Comparison of ENCODE assay signal across 11 cellular contexts in genomic region chr20:10637062-10637559, GRCh38. TPM values are rescaled to one million over a fixed set of nuclear protein-coding genes. Genes with fewer than 3 reads are reported as not detected.
DNase-seq lines count a peak whose midpoint lies in the region; FAIRE-seq and TF ChIP-seq lines count a peak whose summit lies in the region.
"Had no signal": no experiment of that assay in that cellular context is flagged by ENCODE, and none has a peak within 500 bp of the region (broad histone marks: within the 10 kb centered on the region; RNA-seq: fewer than 3 reads in every experiment).

No MANE protein-coding gene starts in this region.

- H3K36me3 Mint-ChIP-seq in activated T-cell treated with anti-CD3 and anti-CD28 coated beads, Interleukin-2, amount 50 U/mL, for 24 hours (ENCODE audit: low read depth), result no peaks in the 10 kb centered on the region
- H3K36me3 Mint-ChIP-seq: activated naive CD8-positive, alpha-beta T cell treated with anti-CD3 and anti-CD28 coated beads for 36 hours had no signal

- H3K36me3 ChIP-seq in SK-N-MC (ENCODE audit: insufficient read depth, low read length) (peaks cover 22% of the 10 kb centered on the region), fibroblast of lung (ENCODE audit: control insufficient read depth, insufficient read depth, low read length) (peaks cover 20% of the 10 kb centered on the region), mucosa of rectum (ENCODE audit: control insufficient read depth in 2 of 2, insufficient read depth in 2 of 2, low read length in 2 of 2) (peaks cover 41 to 42% of the 10 kb centered on the region in 2 donors), tibial nerve (peaks cover 0 to 32% (median 0%) of the 10 kb centered on the region in 3 donors)
- no peaks in the 10 kb centered on the region for H3K36me3 ChIP-seq in effector memory CD4-positive, alpha-beta T cell (ENCODE audit: control insufficient read depth, insufficient read depth, low read length)

- no peaks in the 10 kb centered on the region for H4K20me1 ChIP-seq in fibroblast of lung (ENCODE audit: control insufficient read depth, extremely low read depth, insufficient read depth, low read length)

- no peak for TF ChIP-seq POLR2A in tibial nerve (IDR thresholded peaks at IDR 0.05)

- H2AFZ ChIP-seq in fibroblast of lung (ENCODE audit: low read length), result no peak overlapping the region

- H3K79me2 ChIP-seq in fibroblast of lung (ENCODE audit: control insufficient read depth, insufficient read depth, low read length), result no peaks in the 10 kb centered on the region

- H3K9me3 Mint-ChIP-seq in activated T-cell treated with anti-CD3 and anti-CD28 coated beads, Interleukin-2, amount 50 U/mL, for 24 hours, result no peaks in the 10 kb centered on the region
- H3K9me3 Mint-ChIP-seq: activated B cell treated with CpG ODN at 0.5 μM for 24 hours; activated naive CD8-positive, alpha-beta T cell treated with anti-CD3 and anti-CD28 coated beads for 36 hours had no signal

- no peak overlapping the region for H3K4me3 Mint-ChIP-seq in activated T-cell treated with anti-CD3 and anti-CD28 coated beads, Interleukin-2, amount 50 U/mL, for 24 hours
- H3K4me3 Mint-ChIP-seq: activated B cell treated with CpG ODN at 0.5 μM for 24 hours; activated naive CD8-positive, alpha-beta T cell treated with anti-CD3 and anti-CD28 coated beads for 36 hours had no signal

- peaks cover 5% of the 10 kb centered on the region for H3K4me1 Mint-ChIP-seq in activated T-cell treated with anti-CD3 and anti-CD28 coated beads, Interleukin-2, amount 50 U/mL, for 24 hours (ENCODE audit: low read depth)

- H3K9me3 ChIP-seq in SK-N-MC (ENCODE audit: low read depth, low read length) (no peaks in the 10 kb centered on the region), fibroblast of lung (ENCODE audit: control insufficient read depth, insufficient read depth, low read depth, low read length) (no peaks in the 10 kb centered on the region), mucosa of rectum (ENCODE audit: control insufficient read depth in 2 of 2, low read length in 2 of 2) (no peaks in the 10 kb centered on the region), tibial nerve (no peaks in the 10 kb centered on the region)
- no peaks in the 10 kb centered on the region for H3K9me3 ChIP-seq in effector memory CD4-positive, alpha-beta T cell (ENCODE audit: control insufficient read depth, low read length)

- peak overlapping the region; percentile 54 for H3K4me3 ChIP-seq in SK-N-MC
- no peak overlapping the region for H3K4me3 ChIP-seq in fibroblast of lung (replicated peaks in 1 of 4; ENCODE audit: control extremely low read depth in 1 of 4, insufficient read depth in 1 of 4, low read depth in 3 of 4, low read length in 4 of 4)
- no peak overlapping the region for H3K4me3 ChIP-seq in mucosa of rectum (ENCODE audit: low read length in 2 of 2)
- H3K4me3 ChIP-seq in tibial nerve, result no peak overlapping the region
- H3K4me3 ChIP-seq in effector memory CD4-positive, alpha-beta T cell (ENCODE audit: insufficient read depth, low read depth, low read length, poor library complexity, severe bottlenecking), result no peak overlapping the region

- 51 to 65% methylated on average over 8 of the region's 8 CpGs for WGBS in tibial nerve, 2 donors

- no peak for TF ChIP-seq EP300 in tibial nerve (IDR thresholded peaks at IDR 0.05)

- FAIRE-seq in D721Med (lab: Jason Lieb, UNC), result no peak
- FAIRE-seq: G401.6 had no signal

- no peak overlapping the region for H3K4me2 ChIP-seq in fibroblast of lung (ENCODE audit: extremely low read depth, insufficient read depth, low read length)

- no peaks in the 10 kb centered on the region for H3K27me3 Mint-ChIP-seq in activated T-cell treated with anti-CD3 and anti-CD28 coated beads, Interleukin-2, amount 50 U/mL, for 24 hours
- H3K27me3 Mint-ChIP-seq: activated B cell treated with CpG ODN at 0.5 μM for 24 hours; activated naive CD8-positive, alpha-beta T cell treated with anti-CD3 and anti-CD28 coated beads for 36 hours had no signal

- H3K9ac ChIP-seq in SK-N-MC (ENCODE audit: insufficient read length), result no peak overlapping the region
- no peak overlapping the region for H3K9ac ChIP-seq in fibroblast of lung (ENCODE audit: insufficient read depth, low read length)
- H3K9ac ChIP-seq in mucosa of rectum (ENCODE audit: low read depth in 1 of 2, low read length in 2 of 2), result no peak overlapping the region

- H3K27me3 ChIP-seq in fibroblast of lung (ENCODE audit: control insufficient read depth, insufficient read depth, low read length) (no peaks in the 10 kb centered on the region), mucosa of rectum (ENCODE audit: control insufficient read depth in 2 of 2, insufficient read depth in 2 of 2, low read length in 2 of 2) (no peaks in the 10 kb centered on the region), tibial nerve (no peaks in the 10 kb centered on the region)
- H3K27me3 ChIP-seq in effector memory CD4-positive, alpha-beta T cell (replicated peaks; ENCODE audit: control insufficient read depth, insufficient read depth, low read length, poor library complexity, severe bottlenecking), result no peaks in the 10 kb centered on the region

- DNase-seq in SK-N-MC (ENCODE audit: low read depth, low spot score) (no peak), fibroblast of lung (ENCODE audit: low read depth in 2 of 2) (peak; percentile 67 to 77), tibial nerve (ENCODE audit: low spot score in 2 of 2) (no peak), D341Med (ENCODE audit: low spot score) (no peak), D721Med (ENCODE audit: insufficient read length, low spot score) (no peak)
- no peak for DNase-seq in effector memory CD4-positive, alpha-beta T cell
- DNase-seq in activated T-cell treated with anti-CD3 and anti-CD28 coated beads, Interleukin-2, amount 50 U/mL, for 24 hours, result no peak
- DNase-seq: activated B cell treated with CpG ODN at 0.5 μM for 24 hours; activated naive CD8-positive, alpha-beta T cell treated with anti-CD3 and anti-CD28 coated beads for 36 hours had no signal

- TF ChIP-seq CTCF in fibroblast of lung (conservative IDR thresholded peaks at IDR 0.05 in 1 of 2, IDR thresholded peaks at IDR 0.05 in 1 of 2; ENCODE audit: low read depth in 1 of 2, low read length in 2 of 2), result no peak
- TF ChIP-seq CTCF in tibial nerve (IDR thresholded peaks at IDR 0.05), result no peak
- no peak for TF ChIP-seq CTCF in D721Med (IDR thresholded peaks at IDR 0.05; ENCODE audit: insufficient read depth, missing control alignments)

- H3K27ac ChIP-seq in SK-N-MC (peak overlapping the region; percentile 92), fibroblast of lung (ENCODE audit: insufficient read depth, low read length) (peak overlapping the region; percentile 1), mucosa of rectum (ENCODE audit: low read depth in 2 of 2, low read length in 2 of 2) (peak overlapping the region; percentile 54 to 57), tibial nerve (peak overlapping the region; percentile 5 to 86 (median 55))
- H3K27ac ChIP-seq in effector memory CD4-positive, alpha-beta T cell (ENCODE audit: insufficient read depth, low read length, poor library complexity, severe bottlenecking), result no peak overlapping the region

- peaks cover 27% of the 10 kb centered on the region for H3K4me1 ChIP-seq in fibroblast of lung (ENCODE audit: control insufficient read depth, extremely low read depth, insufficient read depth, low read length)
- H3K4me1 ChIP-seq in mucosa of rectum (ENCODE audit: control insufficient read depth in 2 of 2, insufficient read depth in 2 of 2, low read length in 2 of 2), result peaks cover 6 to 10% of the 10 kb centered on the region in 2 donors
- peaks cover 6 to 79% (median 19%) of the 10 kb centered on the region in 4 donors for H3K4me1 ChIP-seq in tibial nerve
- H3K4me1 ChIP-seq in effector memory CD4-positive, alpha-beta T cell (ENCODE audit: control insufficient read depth, insufficient read depth, low read length, poor library complexity, severe bottlenecking), result no peaks in the 10 kb centered on the region

- no peak overlapping the region for H3K27ac Mint-ChIP-seq in activated T-cell treated with anti-CD3 and anti-CD28 coated beads, Interleukin-2, amount 50 U/mL, for 24 hours
- H3K27ac Mint-ChIP-seq: activated B cell treated with CpG ODN at 0.5 μM for 24 hours; activated naive CD8-positive, alpha-beta T cell treated with anti-CD3 and anti-CD28 coated beads for 36 hours had no signal

RNA-seq across cellular contexts. Expression of gene JAG1, which starts 36.7 kb away (rescaled TPM):
- total RNA-seq in fibroblast of lung, result 34.2 and 57.3 TPM in 2 replicates
- polyA plus RNA-seq in fibroblast of lung, result 5.8 and 16.3 TPM in 2 replicates
- 6.2 and 17.1 TPM in 2 replicates for polyA plus RNA-seq in fibroblast of lung (2012)
- polyA minus RNA-seq in fibroblast of lung (ENCODE audit: low replicate concordance), result 28.6 and 44.2 TPM in 2 replicates
- 100 to 1,000 TPM in 2 of 4 donors, 10 to 100 TPM in 2; 93.1 to 133 (median 112) TPM for total RNA-seq in tibial nerve
- total RNA-seq: activated B cell treated with CpG ODN at 0.5 μM for 24 hours had no signal

Comparison
In these comparisons a context has a peak if more than half of its experiments do, and no peak if none do; other contexts are left out.
1. DNase-seq: peak in fibroblast of lung (2 of 2); none in SK-N-MC (single experiment), tibial nerve (0 of 2), effector memory CD4-positive, alpha-beta T cell (0 of 3), D341Med (single experiment), activated T-cell treated with anti-CD3 and anti-CD28 coated beads, Interleukin-2, amount 50 U/mL, for 24 hours (single experiment) and D721Med (single experiment).